9 cellular contexts compared by ENCODE assay signal in the genomic region with DNA sequence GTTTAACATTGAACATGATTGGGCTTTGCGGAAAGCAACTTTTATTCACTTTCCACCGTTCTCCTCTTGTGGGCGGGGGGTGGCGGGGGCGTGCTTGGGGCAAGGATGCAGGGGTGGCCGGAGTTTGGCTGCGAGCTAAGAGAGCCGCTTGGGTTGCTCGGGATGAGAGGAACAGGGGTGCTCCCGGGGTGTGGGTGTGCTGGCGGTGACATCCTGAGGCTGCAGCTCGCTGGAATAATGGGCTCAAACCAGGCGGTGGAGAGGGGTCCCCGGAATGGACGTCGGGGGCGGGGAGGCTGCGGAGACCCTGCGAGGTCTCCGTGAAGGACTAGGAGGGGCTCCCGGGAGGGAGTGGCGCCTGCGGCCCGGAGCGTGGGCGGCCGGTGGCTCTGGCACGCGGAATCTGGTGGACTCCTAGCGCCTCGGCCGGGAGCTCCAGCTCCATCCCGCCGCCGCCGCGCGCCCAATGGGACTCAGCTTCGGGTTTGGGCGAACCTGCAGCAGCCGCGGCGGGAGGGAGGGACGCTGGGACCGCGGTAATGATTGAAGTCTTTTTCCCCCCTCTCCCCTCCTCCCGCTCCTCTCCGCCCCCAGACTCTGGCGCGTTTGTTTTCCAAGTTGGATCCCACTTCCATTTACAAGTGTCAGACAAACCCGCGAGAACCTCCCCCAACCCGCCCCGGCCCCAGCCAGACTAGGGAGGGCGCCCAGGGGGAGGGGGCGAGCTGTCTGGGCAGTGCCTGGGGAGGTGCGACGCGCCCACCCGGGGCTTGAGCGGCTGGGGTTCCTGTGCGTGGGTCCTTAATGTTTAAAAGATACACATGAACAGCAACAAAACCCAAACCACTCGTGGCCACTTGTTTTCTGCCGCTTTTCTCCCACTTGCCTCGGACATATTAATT. TPM values are rescaled to one million over a fixed set of nuclear protein-coding genes. Genes with fewer than 3 reads are reported as not detected.
A peak's percentile ranks its signal among the peaks of the same experiment; 100 is the strongest.
DNase-seq lines count a peak whose midpoint lies in the region; ATAC-seq and TF ChIP-seq lines count a peak whose summit lies in the region.
"Had no signal": no experiment of that assay in that cellular context is flagged by ENCODE, and none has a peak within 500 bp of the region (broad histone marks: within the 10 kb centered on the region; RNA-seq: fewer than 3 reads in every experiment).

No MANE protein-coding gene starts in this region.

- ATAC-seq in GM18502 (IDR thresholded peaks at IDR 0.05; ENCODE audit: poor library complexity, unreplicated experiment) (no peak), HG03565 (IDR thresholded peaks at IDR 0.05; ENCODE audit: unreplicated experiment) (no peak)
- ATAC-seq: GM12878 had no signal

- TF ChIP-seq CTCF in GM10266 (IDR thresholded peaks at IDR 0.05; ENCODE audit: control insufficient read depth, insufficient read depth, low read depth, missing control alignments): no peak

- DNase-seq in GM03348 (ENCODE audit: low spot score) (peak; percentile 80), SK-N-DZ (ENCODE audit: low spot score) (peak; percentile 79), hepatic stellate cell (ENCODE audit: low spot score) (peak; percentile 28), retina (peak; percentile 82), epidermal melanocyte (ENCODE audit: insufficient read length, low spot score) (no peak), GM10266 (ENCODE audit: extremely low spot score) (no peak)

RNA-seq across cellular contexts. Expression of a gene that starts 2.0 kb away (rescaled TPM):
- 8.7 and 9.5 TPM in 2 replicates for polyA plus RNA-seq in SK-N-DZ (2014; cell fraction: cytosol; rRNA removed)
- 8.3 and 13.9 TPM in 2 replicates for polyA plus RNA-seq in SK-N-DZ (2014; cell fraction: nucleus; rRNA removed)

Comparison
In these comparisons a context has a peak if more than half of its experiments do, and no peak if none do; other contexts are left out.
1. DNase-seq: peak in GM03348 (single experiment), SK-N-DZ (single experiment), hepatic stellate cell (single experiment) and retina (single experiment); none in epidermal melanocyte (single experiment) and GM10266 (single experiment).